22 cellular contexts compared by ENCODE assay signal in the genomic region with DNA sequence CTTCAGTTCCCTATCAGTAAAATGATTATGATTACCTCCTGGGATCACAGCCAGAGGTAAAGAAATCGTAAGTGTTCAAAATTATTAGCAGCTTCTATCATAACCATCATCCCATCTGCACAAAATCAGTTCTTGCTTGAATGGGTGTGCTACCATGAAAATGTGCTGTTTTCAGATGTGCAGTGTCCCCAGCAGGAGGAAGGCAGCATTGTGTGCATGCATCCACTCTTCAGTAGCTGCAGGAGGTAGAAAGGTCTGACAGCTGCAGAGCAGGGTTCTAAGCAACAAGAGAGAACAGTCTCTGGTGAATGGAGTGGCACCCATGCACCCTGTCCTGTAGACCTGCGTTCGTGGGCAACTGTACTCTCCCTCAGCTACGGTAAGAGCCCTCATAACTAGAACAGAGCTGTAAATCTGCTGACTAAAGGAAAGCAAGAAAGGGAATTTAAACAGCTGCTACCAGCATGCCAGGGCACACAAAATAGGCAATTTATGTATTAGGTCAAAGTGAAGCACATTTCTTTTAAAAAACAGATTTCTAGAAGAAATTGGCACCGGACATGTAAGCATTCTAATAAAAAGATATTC. TPM values are rescaled to one million over a fixed set of nuclear protein-coding genes. Genes with fewer than 3 reads are reported as not detected.
DNase-seq lines count a peak whose midpoint lies in the region; ATAC-seq, FAIRE-seq and TF ChIP-seq lines count a peak whose summit lies in the region.
"Had no signal": no experiment of that assay in that cellular context is flagged by ENCODE, and none has a peak within 500 bp of the region (broad histone marks: within the 10 kb centered on the region; RNA-seq: fewer than 3 reads in every experiment).

No MANE protein-coding gene starts in this region.

- peaks cover 0 to 3% (median 0%) of the 10 kb centered on the region in 4 donors for H3K27me3 ChIP-seq in pancreas
- H3K27me3 ChIP-seq: SJSA1 had no signal

- no peak overlapping the region for H3K27ac ChIP-seq in pancreas
- H3K27ac ChIP-seq: SJSA1 had no signal

- DNase-seq in NCI-H345 (lab: John Stamatoyannopoulos, UW) (peak; percentile 17), NCI-H345 treated with DMSO at 0.1 percent for 48 hours (lab: John Stamatoyannopoulos, UW; ENCODE audit: unreplicated experiment) (no peak), SK-N-DZ (ENCODE audit: low spot score) (peak; percentile 15), pancreas (no peak), EL (no peak)
- no peak for DNase-seq in stimulated activated CD4-positive, alpha-beta T cell treated with anti-CD3 and anti-CD28 coated beads, Interleukin-4, amount 100 ng/mL, for 4 hours
- DNase-seq: Caco-2; DMS153; KBM-7; NCI-H1048; NCI-H1694 treated with DMSO at 0.1 percent for 48 hours; NCI-H446 treated with DMSO at 0.1 percent for 48 hours; NK-92 treated with Interleukin-12 subunit alpha and Interleukin-12 subunit beta, amount 100 ng/mL, for 24 hours; PC-3; T-cell had no signal

- peaks cover 3 to 12% (median 4%) of the 10 kb centered on the region in 3 donors for H3K4me1 ChIP-seq in pancreas
- H3K4me1 ChIP-seq: Caco-2, SJSA1 had no signal

- peak in 3 of 4 donors; percentile 20 to 72 (median 65) for ATAC-seq in pancreas
- no peak for ATAC-seq in HG02759 (IDR thresholded peaks at IDR 0.05; ENCODE audit: unreplicated experiment)
- ATAC-seq: PC-3, T-cell had no signal

- 31 to 34% methylated on average over 5 of the region's 5 CpGs for WGBS in pancreas, 2 donors

- H3K9me3 ChIP-seq in pancreas, result no peaks in the 10 kb centered on the region
- H3K9me3 ChIP-seq: Caco-2, SJSA1 had no signal

- TF ChIP-seq CTCF in LNCAP (IDR thresholded peaks at IDR 0.05) (peak; percentile 28; the same call in 1 of the 2 replicates), pancreas (IDR thresholded peaks at IDR 0.05) (no peak)

- no peak overlapping the region for H3K4me3 ChIP-seq in pancreas
- H3K4me3 ChIP-seq: SJSA1 had no signal

- H3K36me3 ChIP-seq in pancreas, result no peaks in the 10 kb centered on the region
- H3K36me3 ChIP-seq: SJSA1 had no signal

- FAIRE-seq in pancreas (lab: Jason Lieb, UNC), result no peak
- FAIRE-seq: A204.1, H1 had no signal

- intact Hi-C loops in pancreas (cut with DNase I), result no loop called here

RNA-seq across cellular contexts. Expression of a gene that starts 21.2 kb away (rescaled TPM):
- polyA plus RNA-seq in SK-N-DZ (2014; cell fraction: cytosol; rRNA removed), result 28.3 and 28.7 TPM in 2 replicates
- 17.3 and 30.5 TPM in 2 replicates for polyA plus RNA-seq in SK-N-DZ (2014; cell fraction: nucleus; rRNA removed)
- under 1 TPM in 4 of 6 donors, not detected in 2; 0.12 to 0.64 (median 0.15) TPM for total RNA-seq in pancreas
- polyA plus RNA-seq in pancreas, result 1 to 10 TPM in 1 of 2 donors, under 1 TPM in 1; 0.08 to 1.0 TPM
- total RNA-seq: Caco-2, M059J, PC-3, SJSA1, T-cell had no signal
- polyA plus RNA-seq: CD14-positive monocyte had no signal

Comparison
In these comparisons a context has a peak if more than half of its experiments do, and no peak if none do; other contexts are left out.
1. DNase-seq: peak in NCI-H345 (single experiment) and SK-N-DZ (single experiment); none in NCI-H345 treated with DMSO at 0.1 percent for 48 hours (single experiment), pancreas (0 of 6), stimulated activated CD4-positive, alpha-beta T cell treated with anti-CD3 and anti-CD28 coated beads, Interleukin-4, amount 100 ng/mL, for 4 hours (0 of 2) and EL (single experiment).